In genomic region chr20:18314786-18315406, GRCh38 we compare ENCODE assay signal across 16 cellular contexts. TPM values are rescaled to one million over a fixed set of nuclear protein-coding genes. Genes with fewer than 3 reads are reported as not detected.
DNase-seq lines count a peak whose midpoint lies in the region; ATAC-seq, FAIRE-seq and TF ChIP-seq lines count a peak whose summit lies in the region.
"Had no signal": no experiment of that assay in that cellular context is flagged by ENCODE, and none has a peak within 500 bp of the region (broad histone marks: within the 10 kb centered on the region; RNA-seq: fewer than 3 reads in every experiment).

No MANE protein-coding gene starts in this region.

- no TSS peak for BruUV-seq in Calu3 (replicated peaks; lab: Mats Ljungman, UMichigan)

- CTCF ChIA-PET in Calu3 (lab: Charles Lee) = no interaction called here

- peaks cover 0 to 17% (median 2%) of the 10 kb centered on the region in 9 donors for H3K9me3 Mint-ChIP-seq in naive thymus-derived CD8-positive, alpha-beta T cell
- no peaks in the 10 kb centered on the region for H3K9me3 Mint-ChIP-seq in stimulated activated naive B cell treated with anti-CD40 and anti-IgM and Interleukin-4, amounts not matched to agents 10 μg/mL and 1 μg/mL and 100 μg/mL, for 72 hours
- no peaks in the 10 kb centered on the region for H3K9me3 Mint-ChIP-seq in Calu3 (ENCODE audit: low read depth, unreplicated experiment)
- H3K9me3 Mint-ChIP-seq: activated B cell treated with CpG ODN at 0.5 μM for 24 hours had no signal

- peak overlapping the region; percentile 96 for H3K27ac ChIP-seq in epithelial cell of prostate

- H3K4me3 Mint-ChIP-seq in naive thymus-derived CD8-positive, alpha-beta T cell = no peak overlapping the region
- no peak overlapping the region for H3K4me3 Mint-ChIP-seq in stimulated activated naive B cell treated with anti-CD40 and anti-IgM and Interleukin-4, amounts not matched to agents 10 μg/mL and 1 μg/mL and 100 μg/mL, for 72 hours
- H3K4me3 Mint-ChIP-seq in Calu3 (ENCODE audit: low read depth, unreplicated experiment) = no peak overlapping the region
- H3K4me3 Mint-ChIP-seq: activated B cell treated with CpG ODN at 0.5 μM for 24 hours had no signal

- H3K36me3 Mint-ChIP-seq in naive thymus-derived CD8-positive, alpha-beta T cell = peaks cover 31 to 50% (median 43%) of the 10 kb centered on the region in 3 donors
- peaks cover 29 to 48% of the 10 kb centered on the region in 2 donors for H3K36me3 Mint-ChIP-seq in stimulated activated naive B cell treated with anti-CD40 and anti-IgM and Interleukin-4, amounts not matched to agents 10 μg/mL and 1 μg/mL and 100 μg/mL, for 72 hours
- H3K36me3 Mint-ChIP-seq in Calu3 (ENCODE audit: insufficient read depth, unreplicated experiment) = no peaks in the 10 kb centered on the region

- no peak for TF ChIP-seq CTCF in Calu3 (IDR thresholded peaks at IDR 0.05; ENCODE audit: unreplicated experiment)

- no peaks in the 10 kb centered on the region for H3K27me3 Mint-ChIP-seq in naive thymus-derived CD8-positive, alpha-beta T cell
- H3K27me3 Mint-ChIP-seq in stimulated activated naive B cell treated with anti-CD40 and anti-IgM and Interleukin-4, amounts not matched to agents 10 μg/mL and 1 μg/mL and 100 μg/mL, for 72 hours = no peaks in the 10 kb centered on the region
- H3K27me3 Mint-ChIP-seq in Calu3 (ENCODE audit: unreplicated experiment) = no peaks in the 10 kb centered on the region
- H3K27me3 Mint-ChIP-seq: activated B cell treated with CpG ODN at 0.5 μM for 24 hours had no signal

- intact Hi-C loops in Calu3 (cut with micrococcal nuclease; ENCODE audit: unreplicated experiment) = no loop called here

- no peaks in the 10 kb centered on the region for H3K4me1 Mint-ChIP-seq in naive thymus-derived CD8-positive, alpha-beta T cell
- no peaks in the 10 kb centered on the region for H3K4me1 Mint-ChIP-seq in stimulated activated naive B cell treated with anti-CD40 and anti-IgM and Interleukin-4, amounts not matched to agents 10 μg/mL and 1 μg/mL and 100 μg/mL, for 72 hours
- no peaks in the 10 kb centered on the region for H3K4me1 Mint-ChIP-seq in Calu3 (ENCODE audit: low read depth, unreplicated experiment)
- H3K4me1 Mint-ChIP-seq: activated B cell treated with CpG ODN at 0.5 μM for 24 hours had no signal

- POLR2A ChIA-PET in naive thymus-derived CD8-positive, alpha-beta T cell (lab: Charles Lee) = no interaction called here

- FAIRE-seq in RCC 7860 (lab: Jason Lieb, UNC) = no peak
- FAIRE-seq: GM12891, HepG2 had no signal

- no peak overlapping the region for H3K27ac Mint-ChIP-seq in naive thymus-derived CD8-positive, alpha-beta T cell
- no peak overlapping the region for H3K27ac Mint-ChIP-seq in stimulated activated naive B cell treated with anti-CD40 and anti-IgM and Interleukin-4, amounts not matched to agents 10 μg/mL and 1 μg/mL and 100 μg/mL, for 72 hours
- no peak overlapping the region for H3K27ac Mint-ChIP-seq in Calu3 (ENCODE audit: unreplicated experiment)
- H3K27ac Mint-ChIP-seq: activated B cell treated with CpG ODN at 0.5 μM for 24 hours had no signal

- no peak for ATAC-seq in naive thymus-derived CD8-positive, alpha-beta T cell
- ATAC-seq in HG02884 (IDR thresholded peaks at IDR 0.05; ENCODE audit: unreplicated experiment) = no peak
- ATAC-seq in stimulated activated naive B cell treated with anti-CD40 and anti-IgM and Interleukin-4, amounts not matched to agents 10 μg/mL and 1 μg/mL and 100 μg/mL, for 72 hours (replicated peaks) = no peak

- DNase-seq in EL (peak; percentile 93), RCC 7860 (ENCODE audit: low spot score) (peak; percentile 60), epithelial cell of prostate (ENCODE audit: low read depth, low spot score) (peak; percentile 98), renal cortical epithelial cell (ENCODE audit: low read depth) (peak; percentile 89), Calu3 (no peak)
- DNase-seq in naive thymus-derived CD8-positive, alpha-beta T cell = no peak
- DNase-seq in stimulated activated naive B cell treated with anti-CD40 and anti-IgM and Interleukin-4, amounts not matched to agents 10 μg/mL and 1 μg/mL and 100 μg/mL, for 72 hours = no peak
- DNase-seq: activated B cell treated with CpG ODN at 0.5 μM for 24 hours; activated T-cell treated with anti-CD3 and anti-CD28 coated beads, Interleukin-2, amount 50 U/mL, for 1 hour; anterior cingulate cortex; Caco-2; GOT3; NCI-H1417 had no signal

RNA-seq across cellular contexts. Expression of gene ZNF133, which starts 26.6 kb away (rescaled TPM):
- 20.7 and 24.5 TPM in 2 replicates for total RNA-seq in renal cortical epithelial cell
- 1 to 10 TPM; 8.4 to 9.3 TPM for total RNA-seq in naive thymus-derived CD8-positive, alpha-beta T cell
- polyA plus RNA-seq in naive thymus-derived CD8-positive, alpha-beta T cell = 1 to 10 TPM; 4.3 to 6.8 (median 6.7) TPM
- 4.6 and 5.0 TPM in 2 replicates for total RNA-seq in Calu3 (2022)

Comparison
In these comparisons a context has a peak if more than half of its experiments do, and no peak if none do; other contexts are left out.
1. DNase-seq: peak in EL (single experiment), RCC 7860 (single experiment), epithelial cell of prostate (single experiment) and renal cortical epithelial cell (single experiment); none in naive thymus-derived CD8-positive, alpha-beta T cell (0 of 10), stimulated activated naive B cell treated with anti-CD40 and anti-IgM and Interleukin-4, amounts not matched to agents 10 μg/mL and 1 μg/mL and 100 μg/mL, for 72 hours (single experiment) and Calu3 (single experiment).